In the genomic region with DNA sequence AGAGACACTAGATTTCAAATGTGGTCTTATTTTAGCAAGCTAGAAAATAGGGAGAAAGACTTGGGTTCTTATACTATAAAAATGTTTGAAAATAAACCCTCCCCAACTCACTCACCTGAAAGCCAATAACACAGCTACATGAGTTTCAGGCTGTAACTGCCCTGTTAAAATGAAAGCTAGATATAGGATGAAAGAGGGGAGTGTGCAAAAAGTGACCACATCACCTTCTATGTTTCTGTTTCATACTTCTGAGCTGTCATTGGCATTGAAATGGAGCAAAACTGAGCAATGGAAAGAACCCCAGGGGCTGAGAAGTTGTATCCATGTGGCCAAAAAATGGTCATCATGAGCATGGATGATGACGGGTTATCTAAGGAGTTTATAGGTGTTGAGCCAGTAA, we compare ENCODE assay signal across 17 cellular contexts.
DNase-seq lines count a peak whose midpoint lies in the region; ATAC-seq and TF ChIP-seq lines count a peak whose summit lies in the region.
"Had no signal": no experiment of that assay in that cellular context is flagged by ENCODE, and none has a peak within 500 bp of the region (broad histone marks: within the 10 kb centered on the region; RNA-seq: fewer than 3 reads in every experiment).

No MANE protein-coding gene starts in this region.

- intact Hi-C loops in CD4-positive, alpha-beta T cell (cut with DNase I, micrococcal nuclease): no loop called here

- H3K27me3 Mint-ChIP-seq in CD4-positive, alpha-beta T cell: no peaks in the 10 kb centered on the region
- no peaks in the 10 kb centered on the region for H3K27me3 Mint-ChIP-seq in GM23338 (ENCODE audit: insufficient read depth, low read depth, poor library complexity)
- H3K27me3 Mint-ChIP-seq: activated CD4-positive, alpha-beta memory T cell treated with anti-CD3 and anti-CD28 coated beads, Interleukin-2, amount 10 ng/mL, durations not matched to agents 7 days and 5 days had no signal

- no peak overlapping the region for H3K4me3 ChIP-seq in GM23338
- H3K4me3 ChIP-seq: BLaER1, K562 had no signal

- H3K9me2 ChIP-seq in GM23338 (ENCODE audit: insufficient read depth): peaks cover 4% of the 10 kb centered on the region; the same call in 1 of the 2 replicates

- H3K36me3 Mint-ChIP-seq in CD4-positive, alpha-beta T cell (ENCODE audit: low read depth): no peaks in the 10 kb centered on the region
- H3K36me3 Mint-ChIP-seq in GM23338 (ENCODE audit: low read depth): no peaks in the 10 kb centered on the region

- H3K4me1 ChIP-seq in GM23338 (ENCODE audit: insufficient read depth): peaks cover 8% of the 10 kb centered on the region; the same call in 1 of the 2 replicates
- H3K4me1 ChIP-seq: BLaER1 had no signal

- no peaks in the 10 kb centered on the region for H3F3A ChIP-seq in GM23338 (replicated peaks; ENCODE audit: low read depth)

- H2AFZ ChIP-seq in GM23338: no peak overlapping the region

- DNase-seq in CD4-positive, alpha-beta T cell: no peak
- no peak for DNase-seq in NCI-H146 (lab: John Stamatoyannopoulos, UW)
- no peak for DNase-seq in activated T-cell treated with anti-CD3 and anti-CD28 coated beads, Interleukin-2, amount 50 U/mL, for 48 hours
- DNase-seq in GM23338 (ENCODE audit: low spot score): no peak
- DNase-seq: activated CD4-positive, alpha-beta memory T cell treated with anti-CD3 and anti-CD28 coated beads, Interleukin-2, amount 10 ng/mL, durations not matched to agents 7 days and 5 days; activated effector memory CD4-positive, alpha-beta T cell treated with anti-CD3 and anti-CD28 coated beads, Interleukin-2, amount 50 U/mL, for 16 hours; NCI-H1436; NCI-H526 treated with DMSO at 0.1 percent for 48 hours; T1000 had no signal

- no peaks in the 10 kb centered on the region for H3K9me3 ChIP-seq in CD4-positive, alpha-beta T cell (ENCODE audit: control insufficient read depth, low read length)
- H3K9me3 ChIP-seq: BLaER1 had no signal

- no peaks in the 10 kb centered on the region for H3K79me2 ChIP-seq in GM23338 (replicated peaks; ENCODE audit: insufficient read depth)

- no peaks in the 10 kb centered on the region for H3K27me3 ChIP-seq in CD4-positive, alpha-beta T cell (ENCODE audit: control insufficient read depth, insufficient read depth, low read length)
- H3K27me3 ChIP-seq in GM23338 (ENCODE audit: insufficient read depth): no peaks in the 10 kb centered on the region
- H3K27me3 ChIP-seq: BLaER1 had no signal

- ATAC-seq in GM18907 (IDR thresholded peaks at IDR 0.05; ENCODE audit: unreplicated experiment): peak; percentile 87
- ATAC-seq in GM21447 (IDR thresholded peaks at IDR 0.05; ENCODE audit: unreplicated experiment): peak; percentile 86
- ATAC-seq in HG02981 (IDR thresholded peaks at IDR 0.05; ENCODE audit: unreplicated experiment): peak; percentile 83
- peak; percentile 82 for ATAC-seq in HG03565 (IDR thresholded peaks at IDR 0.05; ENCODE audit: unreplicated experiment)
- no peak for ATAC-seq in CD4-positive, alpha-beta T cell (ENCODE audit: poor library complexity)
- ATAC-seq in GM23338: no peak
- ATAC-seq: K562 had no signal

- no peak overlapping the region for H3K27ac Mint-ChIP-seq in CD4-positive, alpha-beta T cell
- no peak overlapping the region for H3K27ac Mint-ChIP-seq in GM23338
- H3K27ac Mint-ChIP-seq: activated CD4-positive, alpha-beta memory T cell treated with anti-CD3 and anti-CD28 coated beads, Interleukin-2, amount 10 ng/mL, durations not matched to agents 7 days and 5 days had no signal

- POLR2A ChIA-PET in CD4-positive, alpha-beta T cell (lab: Charles Lee): no interaction called here

- no peak for TF ChIP-seq CTCF in CD4-positive, alpha-beta T cell (IDR thresholded peaks at IDR 0.05)
- TF ChIP-seq CTCF in GM23338 (conservative IDR thresholded peaks at IDR 0.05; ENCODE audit: low read depth in 2 of 2): no peak

- no peak overlapping the region for H3K27ac ChIP-seq in CD4-positive, alpha-beta T cell (ENCODE audit: low read depth, low read length)
- no peak overlapping the region for H3K27ac ChIP-seq in GM23338 (ENCODE audit: low read depth)
- H3K27ac ChIP-seq: BLaER1, RWPE1 had no signal

- no peaks in the 10 kb centered on the region for H3K36me3 ChIP-seq in GM23338 (ENCODE audit: insufficient read depth)
- H3K36me3 ChIP-seq: BLaER1 had no signal

- H3K4me1 Mint-ChIP-seq in CD4-positive, alpha-beta T cell (ENCODE audit: low read depth): no peaks in the 10 kb centered on the region
- peaks cover 10% of the 10 kb centered on the region; the same call in 2 of the 3 replicates for H3K4me1 Mint-ChIP-seq in GM23338
- H3K4me1 Mint-ChIP-seq: activated CD4-positive, alpha-beta memory T cell treated with anti-CD3 and anti-CD28 coated beads, Interleukin-2, amount 10 ng/mL, durations not matched to agents 7 days and 5 days had no signal

- no peaks in the 10 kb centered on the region for H4K20me1 ChIP-seq in GM23338 (replicated peaks; ENCODE audit: insufficient read depth)
- H4K20me1 ChIP-seq: BLaER1 had no signal

- peaks cover 4% of the 10 kb centered on the region for H3K9me3 Mint-ChIP-seq in CD4-positive, alpha-beta T cell
- H3K9me3 Mint-ChIP-seq in GM23338: peaks cover 8% of the 10 kb centered on the region; the same call in 1 of the 3 replicates
- H3K9me3 Mint-ChIP-seq: activated CD4-positive, alpha-beta memory T cell treated with anti-CD3 and anti-CD28 coated beads, Interleukin-2, amount 10 ng/mL, durations not matched to agents 7 days and 5 days had no signal

- CTCF ChIA-PET in CD4-positive, alpha-beta T cell (lab: Charles Lee): no interaction called here

- H3K4me3 Mint-ChIP-seq in CD4-positive, alpha-beta T cell: no peak overlapping the region
- no peak overlapping the region for H3K4me3 Mint-ChIP-seq in GM23338
- H3K4me3 Mint-ChIP-seq: activated CD4-positive, alpha-beta memory T cell treated with anti-CD3 and anti-CD28 coated beads, Interleukin-2, amount 10 ng/mL, durations not matched to agents 7 days and 5 days; neural crest cell had no signal

- no peak overlapping the region for H3K4me2 ChIP-seq in GM23338
- H3K4me2 ChIP-seq: BLaER1 had no signal

TF ChIP-seq in GM23338, 12 proteins besides CTCF, POLR2A, EP300 and RAD21:
- TF ChIP-seq, protein P1, sequence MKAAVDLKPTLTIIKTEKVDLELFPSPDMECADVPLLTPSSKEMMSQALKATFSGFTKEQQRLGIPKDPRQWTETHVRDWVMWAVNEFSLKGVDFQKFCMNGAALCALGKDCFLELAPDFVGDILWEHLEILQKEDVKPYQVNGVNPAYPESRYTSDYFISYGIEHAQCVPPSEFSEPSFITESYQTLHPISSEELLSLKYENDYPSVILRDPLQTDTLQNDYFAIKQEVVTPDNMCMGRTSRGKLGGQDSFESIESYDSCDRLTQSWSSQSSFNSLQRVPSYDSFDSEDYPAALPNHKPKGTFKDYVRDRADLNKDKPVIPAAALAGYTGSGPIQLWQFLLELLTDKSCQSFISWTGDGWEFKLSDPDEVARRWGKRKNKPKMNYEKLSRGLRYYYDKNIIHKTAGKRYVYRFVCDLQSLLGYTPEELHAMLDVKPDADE (IDR thresholded peaks at IDR 0.05): no peak
- TF ChIP-seq STAT1 (IDR thresholded peaks at IDR 0.05; ENCODE audit: unreplicated experiment) (no peak), JUNB (IDR thresholded peaks at IDR 0.05; ENCODE audit: unreplicated experiment) (no peak), ZNF331 (CRISPR knock-in tag; IDR thresholded peaks at IDR 0.05; ENCODE audit: low read depth) (no peak), CREB1 (CRISPR knock-in tag; IDR thresholded peaks at IDR 0.05; ENCODE audit: low read depth) (no peak), ZNF114 (CRISPR knock-in tag; IDR thresholded peaks at IDR 0.05) (no peak), NANOG (IDR thresholded peaks at IDR 0.05; ENCODE audit: borderline replicate concordance) (no peak)
- TF ChIP-seq, protein P2, sequence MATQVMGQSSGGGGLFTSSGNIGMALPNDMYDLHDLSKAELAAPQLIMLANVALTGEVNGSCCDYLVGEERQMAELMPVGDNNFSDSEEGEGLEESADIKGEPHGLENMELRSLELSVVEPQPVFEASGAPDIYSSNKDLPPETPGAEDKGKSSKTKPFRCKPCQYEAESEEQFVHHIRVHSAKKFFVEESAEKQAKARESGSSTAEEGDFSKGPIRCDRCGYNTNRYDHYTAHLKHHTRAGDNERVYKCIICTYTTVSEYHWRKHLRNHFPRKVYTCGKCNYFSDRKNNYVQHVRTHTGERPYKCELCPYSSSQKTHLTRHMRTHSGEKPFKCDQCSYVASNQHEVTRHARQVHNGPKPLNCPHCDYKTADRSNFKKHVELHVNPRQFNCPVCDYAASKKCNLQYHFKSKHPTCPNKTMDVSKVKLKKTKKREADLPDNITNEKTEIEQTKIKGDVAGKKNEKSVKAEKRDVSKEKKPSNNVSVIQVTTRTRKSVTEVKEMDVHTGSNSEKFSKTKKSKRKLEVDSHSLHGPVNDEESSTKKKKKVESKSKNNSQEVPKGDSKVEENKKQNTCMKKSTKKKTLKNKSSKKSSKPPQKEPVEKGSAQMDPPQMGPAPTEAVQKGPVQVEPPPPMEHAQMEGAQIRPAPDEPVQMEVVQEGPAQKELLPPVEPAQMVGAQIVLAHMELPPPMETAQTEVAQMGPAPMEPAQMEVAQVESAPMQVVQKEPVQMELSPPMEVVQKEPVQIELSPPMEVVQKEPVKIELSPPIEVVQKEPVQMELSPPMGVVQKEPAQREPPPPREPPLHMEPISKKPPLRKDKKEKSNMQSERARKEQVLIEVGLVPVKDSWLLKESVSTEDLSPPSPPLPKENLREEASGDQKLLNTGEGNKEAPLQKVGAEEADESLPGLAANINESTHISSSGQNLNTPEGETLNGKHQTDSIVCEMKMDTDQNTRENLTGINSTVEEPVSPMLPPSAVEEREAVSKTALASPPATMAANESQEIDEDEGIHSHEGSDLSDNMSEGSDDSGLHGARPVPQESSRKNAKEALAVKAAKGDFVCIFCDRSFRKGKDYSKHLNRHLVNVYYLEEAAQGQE (IDR thresholded peaks at IDR 0.05; ENCODE audit: unreplicated experiment): no peak
TF ChIP-seq in GM23338: peak in this region for 0.

Comparison
In these comparisons a context has a peak if more than half of its experiments do, and no peak if none do; other contexts are left out.
1. ATAC-seq: peak in GM18907 (single experiment), GM21447 (single experiment), HG02981 (single experiment) and HG03565 (single experiment); none in CD4-positive, alpha-beta T cell (single experiment) and GM23338 (single experiment).